8 cellular contexts compared by ENCODE assay signal in the genomic region with DNA sequence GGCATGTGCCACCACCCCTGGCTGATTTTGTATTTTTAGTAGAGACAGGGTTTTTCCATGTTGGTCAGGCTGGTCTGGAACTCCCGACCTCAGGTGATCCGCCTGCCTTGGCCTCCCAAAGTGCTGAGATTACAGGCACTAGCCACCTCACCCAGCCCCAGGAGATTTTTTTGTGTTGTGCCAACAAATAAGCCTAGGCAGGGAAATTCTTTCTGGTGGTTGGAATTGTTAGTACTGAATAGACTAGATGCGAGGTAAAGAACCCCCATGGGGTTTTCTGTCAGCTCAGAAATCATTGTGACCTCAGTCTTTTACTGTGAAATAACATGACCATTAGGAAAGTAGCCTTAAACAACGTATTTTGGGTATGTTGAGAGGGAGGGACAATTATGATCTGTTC. TPM values are rescaled to one million over a fixed set of nuclear protein-coding genes. Genes with fewer than 3 reads are reported as not detected.
DNase-seq lines count a peak whose midpoint lies in the region; ATAC-seq and TF ChIP-seq lines count a peak whose summit lies in the region.
"Not testable (repeated sequence)": the region's sequence is repeated elsewhere in the genome, so short reads cannot be mapped to it uniquely, and the experiment has no call there.

No MANE protein-coding gene starts in this region.

- H3K18ac ChIP-seq in mesenchymal stem cell (ENCODE audit: low read depth in 1 of 2, low read length in 2 of 2): not testable (repeated sequence)

- intact Hi-C loops in esophagus muscularis mucosa (cut with DNase I); tibial artery (cut with DNase I; ENCODE audit: low total_unique reads): not testable (repeated sequence)

- H3K9me3 Mint-ChIP-seq in activated T-helper 17 cell treated with anti-CD3 and anti-CD28 coated beads, Interleukin-2, amount 50 U/mL, for 72 hours: not testable (repeated sequence)

- peaks cover 31 to 43% (median 38%) of the 10 kb centered on the region in 10 experiments for H3K4me1 ChIP-seq in BLaER1 treated with 17β-estradiol and CSF1 and Interleukin-3, amounts not matched to agents 10 nM and 100 nM
- H3K4me1 ChIP-seq in esophagus muscularis mucosa (peaks cover 38 to 58% (median 55%) of the 10 kb centered on the region in 4 donors), tibial artery (peaks cover 0 to 45% (median 21%) of the 10 kb centered on the region in 4 donors)
- not testable (repeated sequence) for H3K4me1 ChIP-seq in mesenchymal stem cell (ENCODE audit: control insufficient read depth, insufficient read depth, low read depth, low read length)

- peak overlapping the region; percentile 87 for H3K4me3 Mint-ChIP-seq in activated T-helper 17 cell treated with anti-CD3 and anti-CD28 coated beads, Interleukin-2, amount 50 U/mL, for 72 hours

- H4K20me1 ChIP-seq in BLaER1 treated with 17β-estradiol and CSF1 and Interleukin-3, amounts not matched to agents 10 nM and 100 nM: peaks cover 32 to 67% (median 42%) of the 10 kb centered on the region in 11 experiments; a peak in 20 of 22 replicates

- H2BK15ac ChIP-seq in mesenchymal stem cell (ENCODE audit: low read depth, poor library complexity, severe bottlenecking): not testable (repeated sequence)

- not testable (repeated sequence) for H3K27ac Mint-ChIP-seq in activated T-helper 17 cell treated with anti-CD3 and anti-CD28 coated beads, Interleukin-2, amount 50 U/mL, for 72 hours

- H3K79me1 ChIP-seq in mesenchymal stem cell (replicated peaks; ENCODE audit: low read length, poor library complexity, severe bottlenecking): not testable (repeated sequence)

- TF ChIP-seq POLR2A in esophagus muscularis mucosa (IDR thresholded peaks at IDR 0.05; ENCODE audit: low read depth): not testable (repeated sequence)

- TF ChIP-seq EP300 in esophagus muscularis mucosa (IDR thresholded peaks at IDR 0.05): not testable (repeated sequence)

- H2AK5ac ChIP-seq in mesenchymal stem cell (ENCODE audit: low read length, severe bottlenecking): not testable (repeated sequence)

- not testable (repeated sequence) for H3K23ac ChIP-seq in mesenchymal stem cell (ENCODE audit: low read length in 2 of 2)

- H3K27me3 ChIP-seq in BLaER1 treated with 17β-estradiol and CSF1 and Interleukin-3, amounts not matched to agents 10 nM and 100 nM; H7 (ENCODE audit: control insufficient read depth, insufficient read depth, low read length); esophagus muscularis mucosa; mesenchymal stem cell (ENCODE audit: control insufficient read depth in 1 of 2, insufficient read depth in 1 of 2, low read length in 2 of 2); tibial artery: not testable (repeated sequence)

- not testable (repeated sequence) for H3K14ac ChIP-seq in mesenchymal stem cell (ENCODE audit: low read length in 2 of 2)

- H3K36me3 Mint-ChIP-seq in activated T-helper 17 cell treated with anti-CD3 and anti-CD28 coated beads, Interleukin-2, amount 50 U/mL, for 72 hours (ENCODE audit: low read depth): peaks cover 25% of the 10 kb centered on the region

- H2BK120ac ChIP-seq in mesenchymal stem cell (ENCODE audit: low read depth, low read length): not testable (repeated sequence)

- H2BK5ac ChIP-seq in mesenchymal stem cell (ENCODE audit: low read depth, low read length, poor library complexity, severe bottlenecking): not testable (repeated sequence)

- ATAC-seq in activated T-helper 17 cell treated with anti-CD3 and anti-CD28 coated beads, Interleukin-2, amount 50 U/mL, for 72 hours (replicated peaks): not testable (repeated sequence)

- H3K4me1 Mint-ChIP-seq in activated T-helper 17 cell treated with anti-CD3 and anti-CD28 coated beads, Interleukin-2, amount 50 U/mL, for 72 hours: peaks cover 16% of the 10 kb centered on the region

- peak; percentile 14 for DNase-seq in H7
- DNase-seq in NCI-H69 (lab: John Stamatoyannopoulos, UW): peak; percentile 54
- not testable (repeated sequence) for DNase-seq in esophagus muscularis mucosa (ENCODE audit: extremely low spot score); mesenchymal stem cell; tibial artery
- DNase-seq in renal cortical epithelial cell (ENCODE audit: low read depth): peak; percentile 25

- not testable (repeated sequence) for H3K27me3 Mint-ChIP-seq in activated T-helper 17 cell treated with anti-CD3 and anti-CD28 coated beads, Interleukin-2, amount 50 U/mL, for 72 hours

- not testable (repeated sequence) for H4K91ac ChIP-seq in mesenchymal stem cell (ENCODE audit: low read length)

- H4K8ac ChIP-seq in mesenchymal stem cell (ENCODE audit: low read length): not testable (repeated sequence)

- H3K4me3 ChIP-seq in BLaER1 treated with 17β-estradiol and CSF1 and Interleukin-3, amounts not matched to agents 10 nM and 100 nM; H7 (ENCODE audit: insufficient read depth, low read depth, low read length); mesenchymal stem cell (ENCODE audit: insufficient read depth in 1 of 2, low read depth in 1 of 2, low read length in 2 of 2); tibial artery: not testable (repeated sequence)
- peak overlapping the region in 3 of 4 donors; percentile 8 to 21 (median 10) for H3K4me3 ChIP-seq in esophagus muscularis mucosa

- H2AFZ ChIP-seq in mesenchymal stem cell (ENCODE audit: low read depth, low read length): not testable (repeated sequence)

- not testable (repeated sequence) for H3K4ac ChIP-seq in mesenchymal stem cell (ENCODE audit: low read depth in 1 of 2, low read length in 2 of 2)

- peaks cover 0 to 16% (median 9%) of the 10 kb centered on the region in 11 experiments; a peak in 11 of 22 replicates for H3K36me3 ChIP-seq in BLaER1 treated with 17β-estradiol and CSF1 and Interleukin-3, amounts not matched to agents 10 nM and 100 nM
- H3K36me3 ChIP-seq in H7 (replicated peaks; ENCODE audit: control insufficient read depth, insufficient read depth, low read length); esophagus muscularis mucosa; mesenchymal stem cell (ENCODE audit: control insufficient read depth in 1 of 2, insufficient read depth in 2 of 2, low read depth in 1 of 2, low read length in 2 of 2); tibial artery: not testable (repeated sequence)

- H2BK12ac ChIP-seq in mesenchymal stem cell (ENCODE audit: low read length in 2 of 2): not testable (repeated sequence)

- H3K27ac ChIP-seq in BLaER1 treated with 17β-estradiol and CSF1 and Interleukin-3, amounts not matched to agents 10 nM and 100 nM; mesenchymal stem cell (ENCODE audit: low read length, poor library complexity, severe bottlenecking): not testable (repeated sequence)
- peak overlapping the region; percentile 54 to 71 (median 58) for H3K27ac ChIP-seq in esophagus muscularis mucosa (replicated peaks in 1 of 4)
- H3K27ac ChIP-seq in tibial artery: peak overlapping the region; percentile 31 to 52

- TF ChIP-seq CTCF in esophagus muscularis mucosa (IDR thresholded peaks at IDR 0.05); tibial artery (IDR thresholded peaks at IDR 0.05): not testable (repeated sequence)

- not testable (repeated sequence) for H3K9me3 ChIP-seq in BLaER1 treated with 17β-estradiol and CSF1 and Interleukin-3, amounts not matched to agents 10 nM and 100 nM (replicated peaks in 1 of 11); esophagus muscularis mucosa; mesenchymal stem cell (ENCODE audit: control insufficient read depth, low read length); tibial artery

- WGBS in esophagus muscularis mucosa: 70% methylated on average over 4 of the region's 4 CpGs
- WGBS in mesenchymal stem cell: 63% methylated on average over 4 of the region's 4 CpGs

- peak overlapping the region in 8 of 11 experiments; percentile 6 to 45 (median 27); a peak in 6 of 22 replicates for H3K9ac ChIP-seq in BLaER1 treated with 17β-estradiol and CSF1 and Interleukin-3, amounts not matched to agents 10 nM and 100 nM
- H3K9ac ChIP-seq in mesenchymal stem cell (ENCODE audit: low read length): peak overlapping the region; percentile 55

- H3K4me2 ChIP-seq in BLaER1 treated with 17β-estradiol and CSF1 and Interleukin-3, amounts not matched to agents 10 nM and 100 nM: peak overlapping the region; percentile 40 to 99 (median 94)
- not testable (repeated sequence) for H3K4me2 ChIP-seq in mesenchymal stem cell (ENCODE audit: low read length, poor library complexity, severe bottlenecking)

RNA-seq across cellular contexts. Expression of a gene that starts 3.3 kb away (rescaled TPM):
- 23.0 and 27.2 TPM in 2 replicates for total RNA-seq in H7 (2014; rRNA removed; shearing (Covaris generic))
- total RNA-seq in activated T-helper 17 cell treated with anti-CD3 and anti-CD28 coated beads, Interleukin-2, amount 50 U/mL, for 72 hours: 10 to 100 TPM; 25.7 to 42.2 TPM
- 100 to 1,000 TPM in 2 of 4 donors, 10 to 100 TPM in 2; 63.6 to 116 (median 90.1) TPM for total RNA-seq in esophagus muscularis mucosa
- 28.6 TPM for polyA plus RNA-seq in mesenchymal stem cell (2013, experiment 1 of 2)
- polyA plus RNA-seq in mesenchymal stem cell (2013, experiment 2 of 2): 31.0 TPM
- 15.8 and 46.2 TPM in 2 replicates for total RNA-seq in renal cortical epithelial cell

RNA-seq across cellular contexts. Expression of a gene that starts 29.0 kb away (rescaled TPM):
- total RNA-seq in H7 (2014; rRNA removed; shearing (Covaris generic)): 0.63 TPM in 1 of 2 replicates, not detected in the other
- under 1 TPM in 1 of 2 donors, not detected in 1; 0.19 TPM for total RNA-seq in activated T-helper 17 cell treated with anti-CD3 and anti-CD28 coated beads, Interleukin-2, amount 50 U/mL, for 72 hours
- total RNA-seq in esophagus muscularis mucosa (10 to 100 TPM; 15.4 to 59.2 (median 37.2) TPM), renal cortical epithelial cell (0.10 TPM in 1 of 2 replicates, not detected in the other)
- polyA plus RNA-seq in mesenchymal stem cell (2013, experiment 1 of 2): 181 TPM
- polyA plus RNA-seq in mesenchymal stem cell (2013, experiment 2 of 2): 135 TPM

Comparison
In these comparisons a context has a peak if more than half of its experiments do, and no peak if none do; other contexts are left out.
1. RNA of a gene that starts 29.0 kb away (total RNA-seq): 15.4 to 59.2 TPM in esophagus muscularis mucosa; 0.19 TPM in activated T-helper 17 cell treated with anti-CD3 and anti-CD28 coated beads, Interleukin-2, amount 50 U/mL, for 72 hours, 0.10 TPM in renal cortical epithelial cell and 0.63 TPM in H7; every median in the first group is over 10 times any median in the second.